In the genomic region with DNA sequence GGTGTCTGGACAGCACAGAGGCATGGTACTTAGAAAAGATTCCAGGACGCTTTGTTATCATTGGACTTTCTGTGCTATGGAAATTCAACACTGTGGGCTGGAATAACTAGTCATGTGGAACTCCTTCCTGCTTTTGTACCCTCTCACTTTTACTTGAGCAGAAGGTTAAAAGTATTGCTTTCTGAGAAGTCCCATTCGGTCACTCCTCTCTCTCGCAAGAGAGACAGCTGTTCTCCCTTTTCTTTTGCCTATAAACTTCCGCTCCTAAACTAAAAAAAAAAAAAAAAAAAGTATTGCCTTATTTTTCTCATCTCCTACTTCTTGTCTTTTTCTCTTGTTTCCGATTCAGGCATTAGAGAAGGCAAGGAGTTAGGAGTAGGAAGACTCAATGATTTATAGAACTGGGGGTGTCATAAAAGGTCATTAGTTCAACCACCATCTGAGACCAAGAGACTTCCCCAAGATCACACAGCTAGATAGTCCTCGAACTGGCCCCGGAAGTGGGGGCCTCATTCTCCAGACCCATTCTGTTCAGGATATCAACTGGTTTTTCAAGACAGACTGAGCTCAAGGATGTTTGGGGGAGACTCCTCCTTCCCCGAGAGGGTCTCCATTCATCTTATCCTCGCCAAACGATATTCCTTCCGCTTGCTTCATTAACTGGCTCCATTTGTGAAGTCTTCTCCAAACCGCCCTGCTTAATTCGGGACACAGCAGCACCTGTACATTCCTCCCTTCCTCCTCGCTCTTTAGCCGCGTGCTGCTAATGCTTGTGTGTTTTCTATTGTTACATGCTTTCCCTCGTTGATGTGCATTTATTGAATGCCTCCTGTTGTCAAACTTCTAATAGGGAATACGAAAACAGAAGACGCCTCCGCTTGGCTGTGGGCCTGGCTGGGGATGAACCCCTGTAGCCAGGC, we compare ENCODE assay signal across 8 cellular contexts. TPM values are rescaled to one million over a fixed set of nuclear protein-coding genes. Genes with fewer than 3 reads are reported as not detected.
A peak's percentile ranks its signal among the peaks of the same experiment; 100 is the strongest.
DNase-seq lines count a peak whose midpoint lies in the region; TF ChIP-seq lines count a peak whose summit lies in the region.

No MANE protein-coding gene starts in this region.

- H3K4me3 Mint-ChIP-seq in IgD-negative memory B cell = peak overlapping the region; percentile 71 to 95 (median 84)

- H3K18ac ChIP-seq in trophoblast cell (ENCODE audit: low read length) = peak overlapping the region; percentile 97

- H4K8ac ChIP-seq in trophoblast cell (ENCODE audit: low read depth, low read length) = peak overlapping the region; percentile 99

- H3K79me2 ChIP-seq in trophoblast cell (ENCODE audit: control insufficient read depth, insufficient read depth, low read length, poor library complexity) = peaks cover 6% of the 10 kb centered on the region

- no CpG with 5 or more reads among the region's 20 CpGs for WGBS in trophoblast cell (ENCODE audit: extremely low coverage, insufficient coverage, insufficient read length)

- peak overlapping the region; percentile 99 for H3K14ac ChIP-seq in trophoblast cell (ENCODE audit: low read length)

- no peak overlapping the region for H3K23ac ChIP-seq in trophoblast cell (ENCODE audit: low read length)

- H2AFZ ChIP-seq in trophoblast cell (ENCODE audit: insufficient read depth, low read length, poor library complexity) = peak overlapping the region; percentile 94

- H3K4me1 ChIP-seq in trophoblast cell (ENCODE audit: control insufficient read depth in 1 of 2, insufficient read depth in 2 of 2, low read length in 2 of 2) = peaks cover 7 to 10% of the 10 kb centered on the region in 2 experiments

- H3K79me1 ChIP-seq in trophoblast cell (ENCODE audit: low read length) = peaks cover 11% of the 10 kb centered on the region

- peak overlapping the region; percentile 64 for H3K4me3 ChIP-seq in WI38 (ENCODE audit: low read depth, low read length)
- H3K4me3 ChIP-seq in trophoblast cell (ENCODE audit: low read depth, low read length) = peak overlapping the region; percentile 74

- DNase-seq in COLO668 (lab: John Stamatoyannopoulos, UW; ENCODE audit: unreplicated experiment) (peak; percentile 44), GM19238 (ENCODE audit: insufficient read length, low spot score) (peak; percentile 18), globus pallidus (ENCODE audit: low spot score) (peak; percentile 37), trophoblast cell (peak; percentile 1 to 45), AG20443 (ENCODE audit: low spot score) (no peak), HCEC 1CT (no peak)

- H4K91ac ChIP-seq in trophoblast cell (ENCODE audit: low read depth, low read length) = peak overlapping the region; percentile 86

- H3K36me3 ChIP-seq in trophoblast cell (ENCODE audit: control insufficient read depth in 1 of 2, insufficient read depth in 2 of 2, low read length in 2 of 2) = no peaks in the 10 kb centered on the region

- no peaks in the 10 kb centered on the region for H3K9me3 ChIP-seq in trophoblast cell (ENCODE audit: insufficient read depth, low read depth, low read length)

- H2BK12ac ChIP-seq in trophoblast cell (ENCODE audit: low read length) = peak overlapping the region; percentile 51

- no peak for TF ChIP-seq CTCF in WI38 (IDR thresholded peaks at IDR 0.05; ENCODE audit: low read depth, low read length)

- H3K4ac ChIP-seq in trophoblast cell (ENCODE audit: low read depth, low read length) = peak overlapping the region; percentile 87

- no peaks in the 10 kb centered on the region for H3K27me3 Mint-ChIP-seq in IgD-negative memory B cell

- peak overlapping the region; percentile 65 for H3K4me2 ChIP-seq in trophoblast cell (ENCODE audit: low read length)

- peak overlapping the region; percentile 97 for H2BK5ac ChIP-seq in trophoblast cell (ENCODE audit: low read depth, low read length, poor library complexity)

- H3K27me3 ChIP-seq in trophoblast cell (ENCODE audit: insufficient read depth, low read length) = no peaks in the 10 kb centered on the region

- no peak overlapping the region for H3K9ac ChIP-seq in trophoblast cell (ENCODE audit: low read length)

- H3K27ac Mint-ChIP-seq in IgD-negative memory B cell = peak overlapping the region; percentile 21 to 99 (median 96)

- H2AK5ac ChIP-seq in trophoblast cell (ENCODE audit: low read length) = peak overlapping the region; percentile 49

- peak overlapping the region; percentile 95 for H4K12ac ChIP-seq in trophoblast cell (ENCODE audit: low read depth, low read length)

- H2BK120ac ChIP-seq in trophoblast cell (ENCODE audit: insufficient read depth, low read length, poor library complexity) = peak overlapping the region; percentile 98

- peaks cover 40 to 50% (median 42%) of the 10 kb centered on the region in 3 donors for H3K4me1 Mint-ChIP-seq in IgD-negative memory B cell

- no peaks in the 10 kb centered on the region for H3K9me3 Mint-ChIP-seq in IgD-negative memory B cell

- peak overlapping the region; percentile 90 for H3K27ac ChIP-seq in trophoblast cell (ENCODE audit: low read depth, low read length)

- no peaks in the 10 kb centered on the region for H3K36me3 Mint-ChIP-seq in IgD-negative memory B cell

RNA-seq across cellular contexts. Expression of a gene that starts 1.0 kb away (rescaled TPM):
- 12.0 TPM for polyA plus RNA-seq in IgD-negative memory B cell
- polyA plus RNA-seq in trophoblast cell (2013) = 62.9 and 65.6 TPM in 2 replicates

Comparison
In these comparisons a context has a peak if more than half of its experiments do, and no peak if none do; other contexts are left out.
1. DNase-seq: peak in COLO668 (single experiment), GM19238 (single experiment), globus pallidus (single experiment) and trophoblast cell (2 of 2); none in AG20443 (single experiment) and HCEC 1CT (single experiment).